Comparison of ENCODE assay signal across 27 cellular contexts in the genomic region with DNA sequence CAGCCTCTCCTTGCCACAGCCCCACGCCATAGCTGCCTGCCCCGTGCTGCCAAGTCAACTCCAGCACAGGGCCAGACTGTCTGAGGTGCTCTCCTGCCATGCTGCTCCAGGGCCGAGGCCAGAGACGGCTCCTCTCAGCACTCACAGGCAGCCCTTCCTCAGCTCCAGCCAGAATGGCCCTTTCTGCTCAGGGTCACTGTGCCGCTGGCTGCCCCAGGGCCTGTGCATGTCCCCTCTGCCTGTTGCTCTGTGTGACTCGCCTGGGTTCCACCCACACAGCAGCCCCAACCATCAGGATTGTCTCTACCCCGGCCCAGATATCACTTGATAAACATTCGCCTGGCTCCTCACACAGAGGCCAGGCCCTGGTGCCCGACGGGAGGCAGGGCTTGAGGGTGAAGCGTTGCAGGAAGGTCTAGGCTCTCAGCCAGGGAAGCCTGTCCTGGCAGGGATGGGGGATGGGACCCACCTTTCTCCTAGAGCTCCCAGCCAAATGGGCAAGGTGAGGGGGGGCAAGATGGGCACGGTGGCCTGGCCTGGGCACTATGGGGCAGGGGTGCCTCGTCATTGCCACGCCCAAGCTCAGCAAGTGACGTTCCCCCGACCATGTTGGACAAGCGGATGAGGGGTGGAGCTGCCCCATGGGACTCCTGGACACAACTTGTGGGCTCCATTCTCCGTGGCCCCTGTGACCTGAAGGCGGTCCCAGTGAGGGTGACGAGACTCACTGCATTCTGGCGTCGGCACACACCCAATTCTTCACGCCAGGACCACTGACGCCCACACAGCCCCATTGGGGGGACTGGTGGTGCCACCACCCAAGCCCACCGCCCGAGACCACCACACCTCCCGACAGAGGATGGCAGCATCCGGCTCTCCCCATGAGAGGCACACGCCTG. TPM values are rescaled to one million over a fixed set of nuclear protein-coding genes. Genes with fewer than 3 reads are reported as not detected.
DNase-seq lines count a peak whose midpoint lies in the region; ATAC-seq, FAIRE-seq and TF ChIP-seq lines count a peak whose summit lies in the region.
"Had no signal": no experiment of that assay in that cellular context is flagged by ENCODE, and none has a peak within 500 bp of the region (broad histone marks: within the 10 kb centered on the region; RNA-seq: fewer than 3 reads in every experiment).

No MANE protein-coding gene starts in this region.

- 55 to 76% (median 71%) methylated on average over 5 to 29 of the region's 29 CpGs for WGBS in adrenal gland, 4 donors

- peak; percentile 92 for ATAC-seq in left ventricle myocardium superior
- peak; percentile 10 for ATAC-seq in sciatic nerve
- ATAC-seq: effector memory CD8-positive, alpha-beta T cell; lower lobe of right lung; natural killer cell treated with Interleukin-12 subunit alpha and Interleukin-12 subunit beta and Interleukin-15 and Interleukin-18, amount 100 ng/mL, for 72 hours; stimulated activated naive CD8-positive, alpha-beta T cell treated with anti-CD3 and anti-CD28 coated beads, Interleukin-15, Interleukin-2, amounts not matched to agents 100 U/mL and 50 U/mL, for 24 hours had no signal

- no peak for FAIRE-seq in RCC 7860 (lab: Jason Lieb, UNC)
- FAIRE-seq: islet of Langerhans had no signal

- H3K27ac ChIP-seq in HEK293 (ENCODE audit: extremely low read depth, low read depth, low read length) (no peak overlapping the region), adrenal gland (peak overlapping the region in 2 of 5 donors; percentile 15 to 63), substantia nigra (ENCODE audit: low read depth, low read length, poor library complexity, severe bottlenecking) (no peak overlapping the region)
- H3K27ac ChIP-seq: ascending aorta, cardiac muscle cell, lower lobe of right lung, tibial artery had no signal

- no peak for TF ChIP-seq POLR2A in adrenal gland (IDR thresholded peaks at IDR 0.05)

- H3K4me3 ChIP-seq in HEK293 (ENCODE audit: low read depth, low read length) (no peak overlapping the region), adrenal gland (no peak overlapping the region)
- H3K4me3 ChIP-seq: ascending aorta, cardiac muscle cell, HAP-1, lower lobe of right lung, tibial artery had no signal

- TF ChIP-seq CTCF in HEK293 (tag by site-specific recombination; IDR thresholded peaks at IDR 0.05) (no peak), adrenal gland (IDR thresholded peaks at IDR 0.05) (no peak)

- CTCF ChIA-PET in HEK293 (lab: Yijun Ruan, JAX) = no interaction called here

- H3K9me3 ChIP-seq in HEK293 (ENCODE audit: control insufficient read depth, insufficient read depth, low read depth, low read length) (no peaks in the 10 kb centered on the region), adrenal gland (replicated peaks in 1 of 3) (no peaks in the 10 kb centered on the region)
- H3K9me3 ChIP-seq: ascending aorta, BE2C, HAP-1, lower lobe of right lung, tibial artery had no signal

- DNase-seq in adrenal gland = peak in 6 of 7 donors; percentile 37 to 71 (median 54)
- DNase-seq in left ventricle myocardium superior = peak; percentile 76
- DNase-seq in sciatic nerve (ENCODE audit: low spot score) = no peak
- no peak for DNase-seq in NCI-H2107 treated with DMSO at 0.1 percent for 48 hours (lab: John Stamatoyannopoulos, UW; ENCODE audit: unreplicated experiment)
- no peak for DNase-seq in RCC 7860 (ENCODE audit: low spot score)
- no peak for DNase-seq in NCI-H510A (lab: John Stamatoyannopoulos, UW)
- DNase-seq in substantia nigra (lab: John Stamatoyannopoulos, UW) = no peak
- DNase-seq: activated CD4-positive, alpha-beta T cell treated with anti-CD3 and anti-CD28 coated beads, Interleukin-2, amount 50 U/mL, for 1 hour; activated CD4-positive, CD25-positive, alpha-beta regulatory T cell; activated effector memory CD4-positive, alpha-beta T cell treated with Interleukin-2 at 50 U/mL for 16 hours; activated T-cell treated with anti-CD3 and anti-CD28 coated beads, Interleukin-2, amount 50 U/mL, for 1 hour; BE2C; effector memory CD8-positive, alpha-beta T cell; lower lobe of right lung; NCI-H1694 treated with DMSO at 0.1 percent for 48 hours; NCI-H2171; RPMI8226; stimulated activated CD4-positive, alpha-beta T cell treated with anti-CD3 and anti-CD28 coated beads, Interleukin-1b, Interleukin-23, amount 100 ng/mL, for 48 hours; stimulated activated naive CD8-positive, alpha-beta T cell treated with anti-CD3 and anti-CD28 coated beads, Interleukin-15, Interleukin-2, amounts not matched to agents 100 U/mL and 50 U/mL, for 24 hours; tibial artery had no signal

- peaks cover 4 to 86% of the 10 kb centered on the region in 2 experiments; a peak in 2 of 3 replicates for H3K36me3 ChIP-seq in HEK293 (ENCODE audit: control insufficient read depth in 2 of 2, insufficient read depth in 1 of 2, low read length in 2 of 2)
- H3K36me3 ChIP-seq in adrenal gland (replicated peaks in 1 of 2) = peaks cover 0 to 57% of the 10 kb centered on the region in 2 donors

- H3K4me1 ChIP-seq in HEK293 (ENCODE audit: control insufficient read depth, insufficient read depth, low read length) (no peaks in the 10 kb centered on the region), adrenal gland (replicated peaks in 1 of 2) (peaks cover 0 to 11% of the 10 kb centered on the region in 2 donors)
- H3K4me1 ChIP-seq: ascending aorta, HAP-1, tibial artery had no signal

- no peaks in the 10 kb centered on the region for H3K27me3 ChIP-seq in adrenal gland
- H3K27me3 ChIP-seq: ascending aorta, BE2C, cardiac muscle cell, tibial artery had no signal

- POLR2A ChIA-PET in HEK293 (lab: Yijun Ruan, JAX) = no interaction called here

- intact Hi-C loops in adrenal gland (cut with DNase I) = no loop called here
- intact Hi-C loops in left ventricle myocardium superior (cut with micrococcal nuclease) = no loop called here
- intact Hi-C loops in sciatic nerve (cut with DNase I) = no loop called here

TF ChIP-seq in HEK293, 187 proteins besides CTCF, POLR2A, EP300 and RAD21:
- TF ChIP-seq ZNF670 (tag by site-specific recombination; IDR thresholded peaks at IDR 0.05; ENCODE audit: low read depth) = no peak
- TF ChIP-seq ZNF169 (tag by site-specific recombination; IDR thresholded peaks at IDR 0.05) = no peak
- no peak for TF ChIP-seq KLF16 (tag by site-specific recombination; IDR thresholded peaks at IDR 0.05)
- peak; percentile 69 for TF ChIP-seq ZNF623 (tag by site-specific recombination; IDR thresholded peaks at IDR 0.05)
- peak; percentile 22; the same call in 1 of the 2 replicates for TF ChIP-seq ZFHX2 (tag by site-specific recombination; conservative IDR thresholded peaks at IDR 0.05)
- peak; percentile 33; the same call in 1 of the 2 replicates for TF ChIP-seq ZNF600 (tag by site-specific recombination; IDR thresholded peaks at IDR 0.05)
- peak; percentile 71 for TF ChIP-seq SCRT2 (tag by site-specific recombination; IDR thresholded peaks at IDR 0.05)

RNA-seq across cellular contexts. Expression of a gene that starts 27.4 kb away (rescaled TPM):
- total RNA-seq in adrenal gland (10 to 100 TPM; 24.0 to 43.3 (median 33.6) TPM), left ventricle myocardium superior (51.6 TPM), sciatic nerve (34.7 TPM)
- polyA plus RNA-seq in adrenal gland = 10 to 100 TPM; 14.3 to 78.5 (median 72.6) TPM

RNA-seq across cellular contexts. Expression of a gene that starts 39.8 kb away (rescaled TPM):
- total RNA-seq in adrenal gland (10 to 100 TPM; 25.6 to 55.8 (median 36.6) TPM), left ventricle myocardium superior (34.7 TPM), sciatic nerve (21.7 TPM)
- polyA plus RNA-seq in adrenal gland = 10 to 100 TPM in 2 of 3 donors, 1 to 10 TPM in 1; 4.1 to 49.1 (median 48.0) TPM

RNA-seq across cellular contexts. Expression of a gene that starts 52.4 kb away (rescaled TPM):
- total RNA-seq in adrenal gland (1 to 10 TPM; 1.8 to 5.7 (median 4.0) TPM), left ventricle myocardium superior (33.6 TPM), sciatic nerve (24.9 TPM)
- polyA plus RNA-seq in adrenal gland = 10 to 100 TPM in 2 of 3 donors, under 1 TPM in 1; 0.93 to 16.2 (median 12.7) TPM
- polyA plus RNA-seq: IgD-negative memory B cell had no signal

Comparison
In these comparisons a context has a peak if more than half of its experiments do, and no peak if none do; other contexts are left out.
1. DNase-seq: peak in adrenal gland (6 of 7) and left ventricle myocardium superior (single experiment); none in sciatic nerve (single experiment), NCI-H2107 treated with DMSO at 0.1 percent for 48 hours (single experiment), RCC 7860 (single experiment), NCI-H510A (single experiment) and substantia nigra (0 of 49).